Comparison of ENCODE assay signal across 8 cellular contexts in the genomic region with DNA sequence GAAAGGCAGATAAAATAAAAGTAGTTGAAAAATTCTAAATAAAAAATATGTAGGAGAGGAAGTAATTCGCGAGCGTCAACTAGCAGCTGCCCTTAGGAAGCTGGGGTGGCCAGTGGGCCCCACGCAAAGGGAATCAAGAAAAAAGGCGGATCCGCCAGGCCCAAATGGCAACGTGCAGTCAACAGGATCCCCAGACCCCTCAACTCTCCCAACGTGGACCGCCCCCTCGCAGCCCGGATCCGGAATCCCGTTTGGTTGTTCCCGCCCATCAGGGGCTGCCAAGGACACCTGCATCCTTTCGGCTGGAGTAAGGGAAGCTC. TPM values are rescaled to one million over a fixed set of nuclear protein-coding genes. Genes with fewer than 3 reads are reported as not detected.
A peak's percentile ranks its signal among the peaks of the same experiment; 100 is the strongest.
DNase-seq lines count a peak whose midpoint lies in the region; ATAC-seq and TF ChIP-seq lines count a peak whose summit lies in the region.

No MANE protein-coding gene starts in this region.

- H3K4me3 ChIP-seq in ascending aorta (peak overlapping the region; percentile 67 to 89), kidney epithelial cell (ENCODE audit: low read depth, low read length) (peak overlapping the region; percentile 99), thoracic aorta (peak overlapping the region; percentile 87)

- H3K9me3 ChIP-seq in ascending aorta (no peaks in the 10 kb centered on the region), thoracic aorta (no peaks in the 10 kb centered on the region)

- peaks cover 0 to 7% of the 10 kb centered on the region in 2 donors for H3K4me1 ChIP-seq in ascending aorta
- H3K4me1 ChIP-seq in thoracic aorta (ENCODE audit: control insufficient read depth in 1 of 2, low read depth in 2 of 2): peaks cover 8 to 19% of the 10 kb centered on the region in 2 donors

- H3K36me3 Mint-ChIP-seq in activated T-cell treated with anti-CD3 and anti-CD28 coated beads, Interleukin-2, amount 50 U/mL, for 4 hours (ENCODE audit: insufficient read depth): peaks cover 4% of the 10 kb centered on the region

- TF ChIP-seq CTCF in ascending aorta (IDR thresholded peaks at IDR 0.05) (no peak), kidney epithelial cell (IDR thresholded peaks at IDR 0.05; ENCODE audit: insufficient read depth, low read length, poor library complexity, severe bottlenecking) (no peak), thoracic aorta (IDR thresholded peaks at IDR 0.05) (no peak)

- H3K27me3 ChIP-seq in ascending aorta (no peaks in the 10 kb centered on the region), kidney epithelial cell (ENCODE audit: control insufficient read depth, insufficient read depth, low read length) (no peaks in the 10 kb centered on the region), thoracic aorta (replicated peaks; ENCODE audit: insufficient read depth) (no peaks in the 10 kb centered on the region)

- H3K4me3 Mint-ChIP-seq in activated T-cell treated with anti-CD3 and anti-CD28 coated beads, Interleukin-2, amount 50 U/mL, for 4 hours: peak overlapping the region; percentile 97

- H3K9me3 Mint-ChIP-seq in activated T-cell treated with anti-CD3 and anti-CD28 coated beads, Interleukin-2, amount 50 U/mL, for 4 hours: no peaks in the 10 kb centered on the region

- H3K36me3 ChIP-seq in ascending aorta: peaks cover 0 to 13% of the 10 kb centered on the region in 2 donors
- H3K36me3 ChIP-seq in kidney epithelial cell (ENCODE audit: control insufficient read depth, insufficient read depth, low read length): no peaks in the 10 kb centered on the region
- H3K36me3 ChIP-seq in thoracic aorta: no peaks in the 10 kb centered on the region

- DNase-seq in activated T-cell treated with anti-CD3 and anti-CD28 coated beads, Interleukin-2, amount 50 U/mL, for 4 hours: no peak
- DNase-seq in activated T-cell treated with anti-CD3 and anti-CD28 coated beads, Interleukin-2, amount 50 U/mL, for 48 hours: no peak
- DNase-seq in ascending aorta (ENCODE audit: low spot score in 2 of 2) (no peak), kidney epithelial cell (ENCODE audit: low read depth) (no peak), thoracic aorta (ENCODE audit: low spot score) (no peak), NCI-H2196 (lab: John Stamatoyannopoulos, UW; ENCODE audit: unreplicated experiment) (no peak)

- peaks cover 27% of the 10 kb centered on the region for H3K4me1 Mint-ChIP-seq in activated T-cell treated with anti-CD3 and anti-CD28 coated beads, Interleukin-2, amount 50 U/mL, for 4 hours (ENCODE audit: low read depth)

- intact Hi-C loops in ascending aorta (cut with DNase I): loop anchor here (1.0 to 5.0 kb wide), 5 partner anchors 101 to 498 kb away; a partner anchor contains a TSS

- H3K27ac ChIP-seq in ascending aorta (peak overlapping the region in 1 of 2 donors; percentile 90), thoracic aorta (no peak overlapping the region)

- ATAC-seq in activated T-cell treated with anti-CD3 and anti-CD28 coated beads, Interleukin-2, amount 50 U/mL, for 4 hours: peak; percentile 41 to 44
- ATAC-seq in HG03280 (IDR thresholded peaks at IDR 0.05; ENCODE audit: unreplicated experiment): peak; percentile 28
- ATAC-seq in thoracic aorta (ENCODE audit: insufficient number of reproducible peaks, low FRiP score, low read depth): peak; percentile 72
- no peak for ATAC-seq in HG03196 (IDR thresholded peaks at IDR 0.05; ENCODE audit: unreplicated experiment)

- no peaks in the 10 kb centered on the region for H3K27me3 Mint-ChIP-seq in activated T-cell treated with anti-CD3 and anti-CD28 coated beads, Interleukin-2, amount 50 U/mL, for 4 hours (ENCODE audit: low read depth)

RNA-seq across cellular contexts. Expression of a gene that starts 0.3 kb away (rescaled TPM):
- 1 to 10 TPM; 1.3 to 2.0 (median 1.6) TPM for total RNA-seq in activated T-cell treated with anti-CD3 and anti-CD28 coated beads, Interleukin-2, amount 50 U/mL, for 4 hours
- total RNA-seq in ascending aorta (1.3 TPM), kidney epithelial cell (1.4 and 2.9 TPM in 2 replicates), thoracic aorta (1 to 10 TPM; 3.2 to 3.7 TPM)

RNA-seq across cellular contexts. Expression of a gene that starts 0.7 kb away (rescaled TPM):
- total RNA-seq in activated T-cell treated with anti-CD3 and anti-CD28 coated beads, Interleukin-2, amount 50 U/mL, for 4 hours: 10 to 100 TPM; 19.6 to 22.1 (median 21.5) TPM
- total RNA-seq in ascending aorta (14.0 TPM), kidney epithelial cell (12.3 and 13.7 TPM in 2 replicates), thoracic aorta (10 to 100 TPM in 1 of 2 donors, 1 to 10 TPM in 1; 9.1 to 17.1 TPM)

RNA-seq across cellular contexts. Expression of a gene that starts 30.5 kb away (rescaled TPM):
- total RNA-seq in activated T-cell treated with anti-CD3 and anti-CD28 coated beads, Interleukin-2, amount 50 U/mL, for 4 hours: 10 to 100 TPM; 11.1 to 15.1 (median 12.3) TPM
- total RNA-seq in ascending aorta (6.8 TPM), kidney epithelial cell (17.3 and 25.7 TPM in 2 replicates), thoracic aorta (10 to 100 TPM; 12.2 to 18.3 TPM)

RNA-seq across cellular contexts. Expression of a gene that starts 41.2 kb away (rescaled TPM):
- 10 to 100 TPM; 77.0 to 99.1 (median 91.1) TPM for total RNA-seq in activated T-cell treated with anti-CD3 and anti-CD28 coated beads, Interleukin-2, amount 50 U/mL, for 4 hours
- 21.8 TPM for total RNA-seq in ascending aorta
- 78.2 and 84.5 TPM in 2 replicates for total RNA-seq in kidney epithelial cell
- total RNA-seq in thoracic aorta: 10 to 100 TPM; 22.2 to 32.9 TPM
